Comparison of ENCODE assay signal across 8 cellular contexts in the genomic region with DNA sequence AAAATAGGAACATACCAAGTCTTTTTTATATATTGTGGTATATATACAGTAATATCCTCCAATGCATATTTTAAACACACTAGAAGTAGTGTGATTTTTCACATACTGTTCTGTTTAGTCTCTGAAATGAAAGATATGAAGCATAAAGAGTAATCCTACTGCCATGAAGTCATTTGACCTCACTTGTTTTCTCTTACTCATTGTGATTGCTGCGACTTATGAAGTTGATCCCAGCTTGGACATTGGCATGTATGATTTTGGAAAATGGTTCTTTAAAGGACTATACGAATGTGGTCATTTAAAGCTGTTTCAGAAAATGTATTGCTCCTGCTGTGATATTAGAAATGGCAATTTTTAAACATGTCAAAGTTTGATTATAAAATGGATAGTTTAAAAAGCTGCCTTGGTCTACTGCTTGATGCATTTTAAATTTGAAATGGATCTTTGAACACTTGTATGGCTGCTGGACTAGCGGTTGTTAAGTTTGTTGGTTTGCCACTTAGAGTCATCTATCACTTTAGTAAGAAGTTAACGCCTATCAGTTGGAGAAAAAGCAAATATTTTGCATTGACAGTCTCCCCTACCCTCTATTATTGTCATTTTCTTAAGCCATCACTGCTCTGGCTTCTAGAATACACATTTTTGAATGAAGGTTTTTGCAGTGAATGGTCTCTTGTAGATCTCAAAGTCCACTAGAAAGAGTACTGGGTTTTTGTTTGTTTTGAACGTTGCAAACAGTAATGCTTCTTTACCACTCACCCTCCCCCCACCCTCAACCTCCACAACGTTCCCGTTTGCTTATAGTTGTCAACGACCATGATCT. TPM values are rescaled to one million over a fixed set of nuclear protein-coding genes. Genes with fewer than 3 reads are reported as not detected.
DNase-seq lines count a peak whose midpoint lies in the region; ATAC-seq and TF ChIP-seq lines count a peak whose summit lies in the region.

No MANE protein-coding gene starts in this region.

- no peak for DNase-seq in activated CD4-positive, alpha-beta T cell treated with anti-CD3 and anti-CD28 coated beads for 36 hours
- DNase-seq in activated CD4-positive, alpha-beta T cell treated with anti-CD3 and anti-CD28 coated beads, Interleukin-2, amount 50 U/mL, for 1 hour: no peak
- DNase-seq in adipocyte (ENCODE audit: low read depth) (peak; percentile 73), left colon (no peak), testis (no peak), cerebellum (ENCODE audit: low spot score) (no peak), NOMO-1 (lab: John Stamatoyannopoulos, UW; ENCODE audit: unreplicated experiment in 2 of 2) (no peak), NOMO-1 treated with DMSO at 0.1 percent for 48 hours (lab: John Stamatoyannopoulos, UW; ENCODE audit: unreplicated experiment) (no peak)

- POLR2A ChIA-PET in activated CD4-positive, alpha-beta T cell treated with anti-CD3 and anti-CD28 coated beads for 36 hours (lab: Charles Lee): interaction anchor here (0.7 to 1.0 kb wide), 2 partner anchors 53 to 56 kb away, joined by 3 read pairs; no protein-coding TSS in a partner anchor

- peak overlapping the region; percentile 40 for H3K27ac Mint-ChIP-seq in activated CD4-positive, alpha-beta T cell treated with anti-CD3 and anti-CD28 coated beads for 36 hours

- no peak for TF ChIP-seq POLR2A in testis (IDR thresholded peaks at IDR 0.05)

- H3K27ac ChIP-seq in testis: no peak overlapping the region

- H3K4me3 ChIP-seq in adipocyte (ENCODE audit: low read length) (peak overlapping the region; percentile 81), testis (peak overlapping the region; percentile 93 to 94)

- TF ChIP-seq CTCF in testis (IDR thresholded peaks at IDR 0.05): no peak

- CTCF ChIA-PET in activated CD4-positive, alpha-beta T cell treated with anti-CD3 and anti-CD28 coated beads for 36 hours (lab: Charles Lee): interaction anchor here (0.6 to 1.0 kb wide), 4 partner anchors 47 to 283 kb away, joined by 3 to 5 read pairs (median 3); no protein-coding TSS in a partner anchor

- no peaks in the 10 kb centered on the region for H3K9me3 Mint-ChIP-seq in activated CD4-positive, alpha-beta T cell treated with anti-CD3 and anti-CD28 coated beads for 36 hours (ENCODE audit: low read depth)

- no peak overlapping the region for H3K9ac ChIP-seq in adipocyte (ENCODE audit: low read length)

- H3K36me3 ChIP-seq in adipocyte (ENCODE audit: control insufficient read depth, insufficient read depth, low read length, severe bottlenecking) (no peaks in the 10 kb centered on the region), testis (ENCODE audit: low read depth, missing control alignments) (no peaks in the 10 kb centered on the region)

- H3K27me3 ChIP-seq in adipocyte (replicated peaks; ENCODE audit: control insufficient read depth, insufficient read depth, low read length): no peaks in the 10 kb centered on the region
- no peaks in the 10 kb centered on the region for H3K27me3 ChIP-seq in testis

- peaks cover 36% of the 10 kb centered on the region for H3K4me1 Mint-ChIP-seq in activated CD4-positive, alpha-beta T cell treated with anti-CD3 and anti-CD28 coated beads for 36 hours

- peak overlapping the region; percentile 71 for H3K4me3 Mint-ChIP-seq in activated CD4-positive, alpha-beta T cell treated with anti-CD3 and anti-CD28 coated beads for 36 hours

- no peaks in the 10 kb centered on the region for H3K27me3 Mint-ChIP-seq in activated CD4-positive, alpha-beta T cell treated with anti-CD3 and anti-CD28 coated beads for 36 hours

- 31 to 32% methylated on average over 8 of the region's 8 CpGs for WGBS in testis, 2 donors

- peaks cover 27% of the 10 kb centered on the region for H3K4me1 ChIP-seq in adipocyte (ENCODE audit: control insufficient read depth, insufficient read depth, low read length)
- H3K4me1 ChIP-seq in testis: no peaks in the 10 kb centered on the region

- H3K36me3 Mint-ChIP-seq in activated CD4-positive, alpha-beta T cell treated with anti-CD3 and anti-CD28 coated beads for 36 hours (ENCODE audit: low read depth): peaks cover 16% of the 10 kb centered on the region

- intact Hi-C loops in activated CD4-positive, alpha-beta T cell treated with anti-CD3 and anti-CD28 coated beads for 36 hours (cut with DNase I, micrococcal nuclease): loop anchor here (1.0 to 5.0 kb wide), 5 partner anchors 18 to 1577 kb away; a partner anchor contains a TSS
- intact Hi-C loops in left colon (cut with DNase I, micrococcal nuclease): no loop called here
- intact Hi-C loops in testis (cut with DNase I; ENCODE audit: low total_unique reads): no loop called here

- ATAC-seq in activated CD4-positive, alpha-beta T cell treated with anti-CD3 and anti-CD28 coated beads for 36 hours: no peak
- ATAC-seq in left colon: peak; percentile 17

- H3K9me3 ChIP-seq in adipocyte (ENCODE audit: control insufficient read depth, low read length) (no peaks in the 10 kb centered on the region), testis (no peaks in the 10 kb centered on the region)

RNA-seq across cellular contexts. Expression of a gene that starts 0.9 kb away (rescaled TPM):
- total RNA-seq in activated CD4-positive, alpha-beta T cell treated with anti-CD3 and anti-CD28 coated beads for 36 hours: 10 to 100 TPM; 36.5 to 44.3 TPM
- total RNA-seq in left colon (10 to 100 TPM; 65.5 to 65.6 TPM), testis (10 to 100 TPM; 36.8 to 50.2 TPM), cerebellum (19.6 TPM)
- 68.9 TPM for polyA plus RNA-seq in testis (ENCODE audit: insufficient read depth, low read depth, low replicate concordance)

Comparison
In these comparisons a context has a peak if more than half of its experiments do, and no peak if none do; other contexts are left out.
1. intact Hi-C loops: an anchor here in activated CD4-positive, alpha-beta T cell treated with anti-CD3 and anti-CD28 coated beads for 36 hours (1.0 to 5.0 kb wide); none called in left colon and testis.